1 cellular context compared by ENCODE assay signal in the genomic region with DNA sequence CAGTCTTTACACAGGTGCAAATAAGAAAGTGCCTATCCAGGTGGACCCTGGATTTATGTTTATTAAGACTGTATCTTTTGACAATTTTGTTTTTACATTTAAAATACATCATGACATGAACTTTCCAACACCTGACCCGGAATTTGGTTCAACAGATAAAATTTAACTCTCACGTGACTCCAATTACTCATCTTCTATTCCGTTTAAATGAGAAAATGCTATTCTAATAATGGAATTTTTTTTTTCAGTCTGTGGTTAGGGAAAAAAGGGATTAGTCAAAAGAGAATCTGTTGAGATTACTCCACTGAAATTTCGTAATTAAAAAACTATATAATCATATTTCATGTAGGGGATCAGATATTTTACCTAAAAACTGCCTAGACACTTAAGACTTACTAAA.
TF ChIP-seq lines count a peak whose summit lies in the region.

No MANE protein-coding gene starts in this region.

TF ChIP-seq in HCT116, 20 proteins besides CTCF, POLR2A, EP300 and RAD21:
- TF ChIP-seq SIN3A (IDR thresholded peaks at IDR 0.05; ENCODE audit: low read depth) (no peak), EGR1 (IDR thresholded peaks at IDR 0.05; ENCODE audit: low read depth) (no peak), ATF3 (IDR thresholded peaks at IDR 0.05) (no peak), REST (IDR thresholded peaks at IDR 0.05; ENCODE audit: low read depth) (no peak), EZH2phosphoT487 (IDR thresholded peaks at IDR 0.05; ENCODE audit: borderline replicate concordance) (no peak), ZFX (IDR thresholded peaks at IDR 0.05) (no peak), MAX (IDR thresholded peaks at IDR 0.05) (no peak), POLR2AphosphoS5 (IDR thresholded peaks at IDR 0.05; ENCODE audit: low read depth, low read length) (no peak), SP1 (IDR thresholded peaks at IDR 0.05; ENCODE audit: low read depth) (no peak), SRF (IDR thresholded peaks at IDR 0.05; ENCODE audit: low read depth) (no peak), EZH2 (IDR thresholded peaks at IDR 0.05) (no peak), ZNF274 (IDR thresholded peaks at IDR 0.05; ENCODE audit: low read depth, low read length) (no peak), JUND (IDR thresholded peaks at IDR 0.05) (no peak), ELF1 (IDR thresholded peaks at IDR 0.05; ENCODE audit: borderline replicate concordance, low read depth) (no peak), FOSL1 (IDR thresholded peaks at IDR 0.05; ENCODE audit: low read depth) (no peak), YY1 (IDR thresholded peaks at IDR 0.05; ENCODE audit: extremely low read depth, insufficient replicate concordance, low read depth, low read length) (no peak)
